Comparison of ENCODE assay signal across 1 cellular context in the genomic region with DNA sequence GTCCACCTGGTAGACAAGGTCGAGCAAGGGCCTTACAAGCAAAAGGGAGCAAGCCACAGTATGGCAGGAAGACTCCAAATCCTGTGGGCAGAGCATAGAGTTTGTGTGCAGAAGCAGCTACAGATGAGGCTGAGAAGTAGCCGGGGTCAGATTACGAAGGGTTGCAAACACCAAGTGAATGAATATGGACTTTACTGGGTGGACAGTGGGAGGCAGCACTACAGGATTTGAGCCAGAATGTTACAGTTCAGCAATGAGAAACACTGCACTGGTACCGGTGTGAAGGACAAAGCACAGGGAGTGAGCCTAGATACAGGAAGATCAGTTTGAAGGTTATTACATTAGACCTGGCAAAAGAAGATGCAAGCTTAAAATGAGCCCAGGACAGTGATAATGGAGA.
TF ChIP-seq lines count a peak whose summit lies in the region.

No MANE protein-coding gene starts in this region.

TF ChIP-seq in HCT116, 20 proteins besides CTCF, POLR2A, EP300 and RAD21 (continued from another document):
- TF ChIP-seq ZBTB33 (IDR thresholded peaks at IDR 0.05; ENCODE audit: extremely low read depth, insufficient replicate concordance, low read length) (no peak), JUND (IDR thresholded peaks at IDR 0.05) (no peak), ELF1 (IDR thresholded peaks at IDR 0.05; ENCODE audit: borderline replicate concordance, low read depth) (no peak), EGR1 (IDR thresholded peaks at IDR 0.05; ENCODE audit: low read depth) (no peak), TCF7L2 (IDR thresholded peaks at IDR 0.05; ENCODE audit: borderline replicate concordance, extremely low read depth, insufficient read depth, insufficient read length) (no peak), CBX3 (IDR thresholded peaks at IDR 0.05; ENCODE audit: low read depth) (no peak), YY1 (IDR thresholded peaks at IDR 0.05; ENCODE audit: extremely low read depth, insufficient replicate concordance, low read depth, low read length) (no peak), EZH2 (IDR thresholded peaks at IDR 0.05) (no peak), SP1 (IDR thresholded peaks at IDR 0.05; ENCODE audit: low read depth) (no peak), POLR2AphosphoS5 (IDR thresholded peaks at IDR 0.05; ENCODE audit: low read depth, low read length) (no peak), CEBPB (IDR thresholded peaks at IDR 0.05; ENCODE audit: low read depth) (no peak), EZH2phosphoT487 (IDR thresholded peaks at IDR 0.05; ENCODE audit: borderline replicate concordance) (no peak), ZFX (IDR thresholded peaks at IDR 0.05) (no peak), SRF (IDR thresholded peaks at IDR 0.05; ENCODE audit: low read depth) (no peak)
- TF ChIP-seq, protein P1, sequence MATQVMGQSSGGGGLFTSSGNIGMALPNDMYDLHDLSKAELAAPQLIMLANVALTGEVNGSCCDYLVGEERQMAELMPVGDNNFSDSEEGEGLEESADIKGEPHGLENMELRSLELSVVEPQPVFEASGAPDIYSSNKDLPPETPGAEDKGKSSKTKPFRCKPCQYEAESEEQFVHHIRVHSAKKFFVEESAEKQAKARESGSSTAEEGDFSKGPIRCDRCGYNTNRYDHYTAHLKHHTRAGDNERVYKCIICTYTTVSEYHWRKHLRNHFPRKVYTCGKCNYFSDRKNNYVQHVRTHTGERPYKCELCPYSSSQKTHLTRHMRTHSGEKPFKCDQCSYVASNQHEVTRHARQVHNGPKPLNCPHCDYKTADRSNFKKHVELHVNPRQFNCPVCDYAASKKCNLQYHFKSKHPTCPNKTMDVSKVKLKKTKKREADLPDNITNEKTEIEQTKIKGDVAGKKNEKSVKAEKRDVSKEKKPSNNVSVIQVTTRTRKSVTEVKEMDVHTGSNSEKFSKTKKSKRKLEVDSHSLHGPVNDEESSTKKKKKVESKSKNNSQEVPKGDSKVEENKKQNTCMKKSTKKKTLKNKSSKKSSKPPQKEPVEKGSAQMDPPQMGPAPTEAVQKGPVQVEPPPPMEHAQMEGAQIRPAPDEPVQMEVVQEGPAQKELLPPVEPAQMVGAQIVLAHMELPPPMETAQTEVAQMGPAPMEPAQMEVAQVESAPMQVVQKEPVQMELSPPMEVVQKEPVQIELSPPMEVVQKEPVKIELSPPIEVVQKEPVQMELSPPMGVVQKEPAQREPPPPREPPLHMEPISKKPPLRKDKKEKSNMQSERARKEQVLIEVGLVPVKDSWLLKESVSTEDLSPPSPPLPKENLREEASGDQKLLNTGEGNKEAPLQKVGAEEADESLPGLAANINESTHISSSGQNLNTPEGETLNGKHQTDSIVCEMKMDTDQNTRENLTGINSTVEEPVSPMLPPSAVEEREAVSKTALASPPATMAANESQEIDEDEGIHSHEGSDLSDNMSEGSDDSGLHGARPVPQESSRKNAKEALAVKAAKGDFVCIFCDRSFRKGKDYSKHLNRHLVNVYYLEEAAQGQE (IDR thresholded peaks at IDR 0.05; ENCODE audit: low read depth), result no peak
- TF ChIP-seq, protein P2, sequence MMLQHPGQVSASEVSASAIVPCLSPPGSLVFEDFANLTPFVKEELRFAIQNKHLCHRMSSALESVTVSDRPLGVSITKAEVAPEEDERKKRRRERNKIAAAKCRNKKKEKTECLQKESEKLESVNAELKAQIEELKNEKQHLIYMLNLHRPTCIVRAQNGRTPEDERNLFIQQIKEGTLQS (IDR thresholded peaks at IDR 0.05), result no peak
